ENCODE assay signal across 1 cellular context in the genomic region with DNA sequence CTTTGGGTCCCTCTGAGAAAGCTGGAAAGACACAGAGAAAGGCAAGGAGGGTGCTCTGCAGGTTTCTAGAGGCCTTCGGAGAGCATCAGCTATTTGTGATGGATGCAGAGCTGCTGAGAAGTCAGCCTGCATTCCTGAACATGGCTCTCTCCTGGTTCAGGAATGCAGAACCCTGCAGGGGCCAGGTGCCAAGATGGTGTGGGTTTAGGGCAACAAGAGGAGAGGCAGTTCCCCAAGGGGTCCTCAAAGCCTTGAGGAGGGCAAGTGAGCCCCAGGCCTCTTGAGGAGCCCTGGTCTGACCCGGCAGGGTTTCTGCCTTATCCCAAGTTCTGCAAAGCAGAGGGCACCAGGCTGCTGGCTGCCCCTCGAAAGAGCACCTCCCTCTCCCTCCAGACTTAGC.
TF ChIP-seq lines count a peak whose summit lies in the region.

No MANE protein-coding gene starts in this region.

TF ChIP-seq in WTC11, 78 proteins besides CTCF, POLR2A, EP300 and RAD21 (continued from another document):
- TF ChIP-seq, protein P1, sequence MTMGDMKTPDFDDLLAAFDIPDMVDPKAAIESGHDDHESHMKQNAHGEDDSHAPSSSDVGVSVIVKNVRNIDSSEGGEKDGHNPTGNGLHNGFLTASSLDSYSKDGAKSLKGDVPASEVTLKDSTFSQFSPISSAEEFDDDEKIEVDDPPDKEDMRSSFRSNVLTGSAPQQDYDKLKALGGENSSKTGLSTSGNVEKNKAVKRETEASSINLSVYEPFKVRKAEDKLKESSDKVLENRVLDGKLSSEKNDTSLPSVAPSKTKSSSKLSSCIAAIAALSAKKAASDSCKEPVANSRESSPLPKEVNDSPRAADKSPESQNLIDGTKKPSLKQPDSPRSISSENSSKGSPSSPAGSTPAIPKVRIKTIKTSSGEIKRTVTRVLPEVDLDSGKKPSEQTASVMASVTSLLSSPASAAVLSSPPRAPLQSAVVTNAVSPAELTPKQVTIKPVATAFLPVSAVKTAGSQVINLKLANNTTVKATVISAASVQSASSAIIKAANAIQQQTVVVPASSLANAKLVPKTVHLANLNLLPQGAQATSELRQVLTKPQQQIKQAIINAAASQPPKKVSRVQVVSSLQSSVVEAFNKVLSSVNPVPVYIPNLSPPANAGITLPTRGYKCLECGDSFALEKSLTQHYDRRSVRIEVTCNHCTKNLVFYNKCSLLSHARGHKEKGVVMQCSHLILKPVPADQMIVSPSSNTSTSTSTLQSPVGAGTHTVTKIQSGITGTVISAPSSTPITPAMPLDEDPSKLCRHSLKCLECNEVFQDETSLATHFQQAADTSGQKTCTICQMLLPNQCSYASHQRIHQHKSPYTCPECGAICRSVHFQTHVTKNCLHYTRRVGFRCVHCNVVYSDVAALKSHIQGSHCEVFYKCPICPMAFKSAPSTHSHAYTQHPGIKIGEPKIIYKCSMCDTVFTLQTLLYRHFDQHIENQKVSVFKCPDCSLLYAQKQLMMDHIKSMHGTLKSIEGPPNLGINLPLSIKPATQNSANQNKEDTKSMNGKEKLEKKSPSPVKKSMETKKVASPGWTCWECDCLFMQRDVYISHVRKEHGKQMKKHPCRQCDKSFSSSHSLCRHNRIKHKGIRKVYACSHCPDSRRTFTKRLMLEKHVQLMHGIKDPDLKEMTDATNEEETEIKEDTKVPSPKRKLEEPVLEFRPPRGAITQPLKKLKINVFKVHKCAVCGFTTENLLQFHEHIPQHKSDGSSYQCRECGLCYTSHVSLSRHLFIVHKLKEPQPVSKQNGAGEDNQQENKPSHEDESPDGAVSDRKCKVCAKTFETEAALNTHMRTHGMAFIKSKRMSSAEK (CRISPR knock-in tag; IDR thresholded peaks at IDR 0.05; ENCODE audit: borderline replicate concordance), result 0 out of 2 replicates have a peak, but pooled peaks have one; percentile 29
- TF ChIP-seq TEAD1 (CRISPR knock-in tag; IDR thresholded peaks at IDR 0.05), result no peak
- TF ChIP-seq, protein P2, sequence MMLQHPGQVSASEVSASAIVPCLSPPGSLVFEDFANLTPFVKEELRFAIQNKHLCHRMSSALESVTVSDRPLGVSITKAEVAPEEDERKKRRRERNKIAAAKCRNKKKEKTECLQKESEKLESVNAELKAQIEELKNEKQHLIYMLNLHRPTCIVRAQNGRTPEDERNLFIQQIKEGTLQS (CRISPR knock-in tag; conservative IDR thresholded peaks at IDR 0.05), result no peak
